Comparison of ENCODE assay signal across 11 cellular contexts in genomic region chr10:72375585-72375984, GRCh38. TPM values are rescaled to one million over a fixed set of nuclear protein-coding genes. Genes with fewer than 3 reads are reported as not detected.
DNase-seq lines count a peak whose midpoint lies in the region; ATAC-seq and TF ChIP-seq lines count a peak whose summit lies in the region.
"Had no signal": no experiment of that assay in that cellular context is flagged by ENCODE, and none has a peak within 500 bp of the region (broad histone marks: within the 10 kb centered on the region; RNA-seq: fewer than 3 reads in every experiment).

No MANE protein-coding gene starts in this region.

- H3K36me3 Mint-ChIP-seq in neural progenitor cell, result peaks cover 7% of the 10 kb centered on the region
- peaks cover 28% of the 10 kb centered on the region for H3K36me3 Mint-ChIP-seq in nephron progenitor cell (ENCODE audit: low read depth)

- no peak overlapping the region for H3K4me3 Mint-ChIP-seq in neural progenitor cell
- no peak overlapping the region for H3K4me3 Mint-ChIP-seq in nephron progenitor cell
- H3K4me3 Mint-ChIP-seq: activated B cell treated with CpG ODN at 0.5 μM for 24 hours had no signal

- H3K27me3 ChIP-seq in Loucy (ENCODE audit: insufficient read depth, low read length, poor library complexity, severe bottlenecking) (no peaks in the 10 kb centered on the region), neural progenitor cell (no peaks in the 10 kb centered on the region), esophagus muscularis mucosa (no peaks in the 10 kb centered on the region)

- ATAC-seq in GM18505 (IDR thresholded peaks at IDR 0.05; ENCODE audit: unreplicated experiment) (no peak), HG02678 (IDR thresholded peaks at IDR 0.05; ENCODE audit: unreplicated experiment) (no peak)

- H3K9me3 Mint-ChIP-seq in neural progenitor cell (no peaks in the 10 kb centered on the region), nephron progenitor cell (no peaks in the 10 kb centered on the region)
- H3K9me3 Mint-ChIP-seq: activated B cell treated with CpG ODN at 0.5 μM for 24 hours had no signal

- H3K9me2 ChIP-seq in Loucy (replicated peaks; ENCODE audit: low read depth, low read length), result no peaks in the 10 kb centered on the region

- H3K4me1 Mint-ChIP-seq in neural progenitor cell, result peaks cover 43% of the 10 kb centered on the region
- peaks cover 5% of the 10 kb centered on the region for H3K4me1 Mint-ChIP-seq in nephron progenitor cell
- H3K4me1 Mint-ChIP-seq: activated B cell treated with CpG ODN at 0.5 μM for 24 hours had no signal

- TF ChIP-seq CTCF in GM10266 (IDR thresholded peaks at IDR 0.05; ENCODE audit: control insufficient read depth, insufficient read depth, low read depth, missing control alignments) (peak; percentile 12), Loucy (conservative IDR thresholded peaks at IDR 0.05; ENCODE audit: low read length) (peak; percentile 38), neural progenitor cell (IDR thresholded peaks at IDR 0.05) (no peak), nephron progenitor cell (IDR thresholded peaks at IDR 0.05) (no peak), esophagus muscularis mucosa (IDR thresholded peaks at IDR 0.05) (no peak)

- H3K27ac Mint-ChIP-seq in neural progenitor cell, result no peak overlapping the region
- no peak overlapping the region for H3K27ac Mint-ChIP-seq in nephron progenitor cell
- H3K27ac Mint-ChIP-seq: activated B cell treated with CpG ODN at 0.5 μM for 24 hours had no signal

- no peak for DNase-seq in GM10266 (ENCODE audit: extremely low spot score)
- DNase-seq in dermis blood vessel endothelial cell, result peak; percentile 20
- peak; percentile 51 for DNase-seq in neural progenitor cell (ENCODE audit: low spot score)
- DNase-seq in nephron progenitor cell, result no peak
- no peak for DNase-seq in esophagus muscularis mucosa (ENCODE audit: extremely low spot score)
- DNase-seq: activated B cell treated with CpG ODN at 0.5 μM for 24 hours, NCI-H524 treated with DMSO at 0.1 percent for 48 hours had no signal

- intact Hi-C loops in esophagus muscularis mucosa (cut with DNase I), result no loop called here

- no peak for TF ChIP-seq POLR2A in esophagus muscularis mucosa (IDR thresholded peaks at IDR 0.05; ENCODE audit: low read depth)
- no peak for TF ChIP-seq POLR2A in GM18505 (IDR thresholded peaks at IDR 0.05; ENCODE audit: borderline replicate concordance, extremely low read depth, insufficient read depth, insufficient read length)

- H3F3A ChIP-seq in Loucy (ENCODE audit: low read depth) (peaks cover under 1% of the 10 kb centered on the region; the same call in 1 of the 2 replicates), neural progenitor cell (ENCODE audit: low read depth) (peaks cover 31% of the 10 kb centered on the region)

- H3K4me2 ChIP-seq in Loucy (ENCODE audit: low read depth, low read length, poor library complexity, severe bottlenecking), result no peak overlapping the region
- no peak overlapping the region for H3K4me2 ChIP-seq in neural progenitor cell

- H3K4me1 ChIP-seq in Loucy (ENCODE audit: insufficient read depth, low read length, poor library complexity, severe bottlenecking) (peaks cover 11% of the 10 kb centered on the region), neural progenitor cell (peaks cover 30% of the 10 kb centered on the region), esophagus muscularis mucosa (no peaks in the 10 kb centered on the region)

- no peaks in the 10 kb centered on the region for H3K9me3 ChIP-seq in Loucy (ENCODE audit: insufficient read depth, low read depth, low read length)
- H3K9me3 ChIP-seq in neural progenitor cell (ENCODE audit: low read depth), result no peaks in the 10 kb centered on the region
- H3K9me3 ChIP-seq in esophagus muscularis mucosa, result no peaks in the 10 kb centered on the region
- H3K9me3 ChIP-seq: thoracic aorta had no signal

- H2AFZ ChIP-seq in Loucy (ENCODE audit: low read length), result no peak overlapping the region
- H2AFZ ChIP-seq in neural progenitor cell (replicated peaks), result no peak overlapping the region

- no peak overlapping the region for H3K4me3 ChIP-seq in Loucy (ENCODE audit: low read length, poor library complexity, severe bottlenecking)
- no peak overlapping the region for H3K4me3 ChIP-seq in neural progenitor cell
- no peak overlapping the region for H3K4me3 ChIP-seq in esophagus muscularis mucosa
- H3K4me3 ChIP-seq: thoracic aorta had no signal

- WGBS in esophagus muscularis mucosa, result 68% methylated on average over 5 of the region's 5 CpGs

- H3K36me3 ChIP-seq in Loucy (ENCODE audit: insufficient read depth, low read length) (peaks cover 7% of the 10 kb centered on the region; the same call in 1 of the 2 replicates), neural progenitor cell (no peaks in the 10 kb centered on the region), esophagus muscularis mucosa (peaks cover 0 to 42% (median 17%) of the 10 kb centered on the region in 4 donors)

- H3K27me3 Mint-ChIP-seq in neural progenitor cell (ENCODE audit: insufficient read depth, low read depth) (peaks cover 2% of the 10 kb centered on the region), nephron progenitor cell (ENCODE audit: low read depth, poor library complexity) (no peaks in the 10 kb centered on the region)
- H3K27me3 Mint-ChIP-seq: activated B cell treated with CpG ODN at 0.5 μM for 24 hours had no signal

- H3K79me2 ChIP-seq in Loucy (ENCODE audit: insufficient read depth, low read length) (no peaks in the 10 kb centered on the region), neural progenitor cell (ENCODE audit: low read depth) (no peaks in the 10 kb centered on the region)

- H4K20me1 ChIP-seq in Loucy (ENCODE audit: insufficient read depth, low read length, poor library complexity, severe bottlenecking) (no peaks in the 10 kb centered on the region), neural progenitor cell (ENCODE audit: low read depth) (no peaks in the 10 kb centered on the region)

- no peak for TF ChIP-seq EP300 in esophagus muscularis mucosa (IDR thresholded peaks at IDR 0.05)

- H3K9ac ChIP-seq in Loucy (ENCODE audit: low read depth, low read length, poor library complexity, severe bottlenecking), result no peak overlapping the region
- H3K9ac ChIP-seq in neural progenitor cell, result no peak overlapping the region

- H3K27ac ChIP-seq in neural progenitor cell (no peak overlapping the region), esophagus muscularis mucosa (replicated peaks in 1 of 4) (no peak overlapping the region)
- H3K27ac ChIP-seq: thoracic aorta had no signal

RNA-seq across cellular contexts. Expression of gene DNAJB12, which starts 20.9 kb away (rescaled TPM):
- total RNA-seq in dermis blood vessel endothelial cell (25.9 and 35.9 TPM in 2 replicates), neural progenitor cell (ENCODE audit: low replicate concordance) (8.8 and 16.1 TPM in 2 replicates), esophagus muscularis mucosa (10 to 100 TPM; 27.8 to 46.5 (median 37.8) TPM)

Comparison
In these comparisons a context has a peak if more than half of its experiments do, and no peak if none do; other contexts are left out.
1. DNase-seq: peak in dermis blood vessel endothelial cell (single experiment) and neural progenitor cell (single experiment); none in GM10266 (single experiment), nephron progenitor cell (single experiment) and esophagus muscularis mucosa (single experiment).
2. CTCF ChIP-seq: peak in GM10266 (single experiment) and Loucy (single experiment); none in neural progenitor cell (single experiment), nephron progenitor cell (single experiment) and esophagus muscularis mucosa (0 of 3).